Comparison of ENCODE assay signal across 8 cellular contexts in genomic region chr4:105191621-105192210, GRCh38. TPM values are rescaled to one million over a fixed set of nuclear protein-coding genes. Genes with fewer than 3 reads are reported as not detected.
DNase-seq lines count a peak whose midpoint lies in the region; ATAC-seq and TF ChIP-seq lines count a peak whose summit lies in the region.

No MANE protein-coding gene starts in this region.

- no peak overlapping the region for H3K9ac ChIP-seq in smooth muscle cell (ENCODE audit: low read depth)

- H3K36me3 ChIP-seq in smooth muscle cell (ENCODE audit: low read depth), result no peaks in the 10 kb centered on the region

- peaks cover 33% of the 10 kb centered on the region for H4K20me1 ChIP-seq in smooth muscle cell (ENCODE audit: low read depth)

- CTCF ChIA-PET in GM10248 (lab: Yijun Ruan, JAX), result interaction anchor here (0.7 to 1.6 kb wide), 4 partner anchors 12 to 282 kb away, joined by 4 read pairs; no protein-coding TSS in a partner anchor

- H3K4me2 ChIP-seq in smooth muscle cell, result no peak overlapping the region

- H3K27ac Mint-ChIP-seq in stimulated activated memory B cell treated with anti-CD40 and anti-IgM and Interleukin-4, amounts not matched to agents 10 μg/mL and 1 μg/mL and 100 μg/mL, for 72 hours, result peak overlapping the region; percentile 79

- peak; percentile 28 for DNase-seq in GM10248 (ENCODE audit: extremely low spot score)
- DNase-seq in Kasumi-1 (lab: John Stamatoyannopoulos, UW), result peak; percentile 10 to 24
- peak; percentile 60 for DNase-seq in choroid plexus epithelial cell (ENCODE audit: low read depth)
- no peak for DNase-seq in smooth muscle cell (lab: John Stamatoyannopoulos, UW; ENCODE audit: unreplicated experiment)
- no peak for DNase-seq in NCI-H1105 (lab: John Stamatoyannopoulos, UW)
- DNase-seq in OCI-M2 (lab: John Stamatoyannopoulos, UW; ENCODE audit: unreplicated experiment), result no peak

- no peak overlapping the region for H2AFZ ChIP-seq in smooth muscle cell (ENCODE audit: low read depth)

- no peak overlapping the region for H3K27ac ChIP-seq in smooth muscle cell (ENCODE audit: low read depth)

- no peaks in the 10 kb centered on the region for H3K9me3 Mint-ChIP-seq in stimulated activated memory B cell treated with anti-CD40 and anti-IgM and Interleukin-4, amounts not matched to agents 10 μg/mL and 1 μg/mL and 100 μg/mL, for 72 hours

- H3K36me3 Mint-ChIP-seq in stimulated activated memory B cell treated with anti-CD40 and anti-IgM and Interleukin-4, amounts not matched to agents 10 μg/mL and 1 μg/mL and 100 μg/mL, for 72 hours, result peaks cover 34% of the 10 kb centered on the region

- H3K27me3 ChIP-seq in smooth muscle cell (ENCODE audit: low read depth), result no peaks in the 10 kb centered on the region

- H3K79me2 ChIP-seq in smooth muscle cell (ENCODE audit: low read depth), result no peaks in the 10 kb centered on the region

- no peaks in the 10 kb centered on the region for H3F3A ChIP-seq in smooth muscle cell (ENCODE audit: low read depth)

- H3K9me3 ChIP-seq in smooth muscle cell (replicated peaks; ENCODE audit: low read depth), result no peaks in the 10 kb centered on the region

- H3K4me1 ChIP-seq in smooth muscle cell (ENCODE audit: low read depth), result no peaks in the 10 kb centered on the region

- TF ChIP-seq CTCF in GM10248 (IDR thresholded peaks at IDR 0.05; ENCODE audit: control extremely low read depth, extremely low read depth, low read depth, missing control alignments) (no peak), choroid plexus epithelial cell (conservative IDR thresholded peaks at IDR 0.05; ENCODE audit: low read depth, low read length) (no peak), smooth muscle cell (IDR thresholded peaks at IDR 0.05; ENCODE audit: borderline replicate concordance, insufficient read depth, poor library complexity, severe bottlenecking) (no peak)

- H3K4me3 Mint-ChIP-seq in stimulated activated memory B cell treated with anti-CD40 and anti-IgM and Interleukin-4, amounts not matched to agents 10 μg/mL and 1 μg/mL and 100 μg/mL, for 72 hours, result peak overlapping the region; percentile 18

- H3K4me1 Mint-ChIP-seq in stimulated activated memory B cell treated with anti-CD40 and anti-IgM and Interleukin-4, amounts not matched to agents 10 μg/mL and 1 μg/mL and 100 μg/mL, for 72 hours, result peaks cover 83% of the 10 kb centered on the region

- H3K4me3 ChIP-seq in choroid plexus epithelial cell (ENCODE audit: low read depth, low read length) (no peak overlapping the region), smooth muscle cell (no peak overlapping the region)

- ATAC-seq in GM21526 (IDR thresholded peaks at IDR 0.05; ENCODE audit: low FRiP score, unreplicated experiment), result peak; percentile 41
- peak; percentile 87 for ATAC-seq in stimulated activated memory B cell treated with anti-CD40 and anti-IgM and Interleukin-4, amounts not matched to agents 10 μg/mL and 1 μg/mL and 100 μg/mL, for 72 hours

- WGBS in smooth muscle cell (ENCODE audit: low lambda C conversion rate), result 53% methylated on average over 3 of the region's 3 CpGs

- no peaks in the 10 kb centered on the region for H3K27me3 Mint-ChIP-seq in stimulated activated memory B cell treated with anti-CD40 and anti-IgM and Interleukin-4, amounts not matched to agents 10 μg/mL and 1 μg/mL and 100 μg/mL, for 72 hours

- POLR2A ChIA-PET in GM10248 (lab: Yijun Ruan, JAX), result no interaction called here

RNA-seq across cellular contexts. Expression of gene TET2, which starts 45.0 kb away (rescaled TPM):
- 18.6 and 20.5 TPM in 2 replicates for total RNA-seq in smooth muscle cell
- polyA plus RNA-seq in smooth muscle cell, result 2.7 and 5.6 TPM in 2 replicates

Comparison
In these comparisons a context has a peak if more than half of its experiments do, and no peak if none do; other contexts are left out.
1. DNase-seq: peak in GM10248 (single experiment), Kasumi-1 (2 of 2) and choroid plexus epithelial cell (single experiment); none in smooth muscle cell (single experiment), NCI-H1105 (single experiment) and OCI-M2 (single experiment).